ENCODE assay signal across 8 cellular contexts in the genomic region with DNA sequence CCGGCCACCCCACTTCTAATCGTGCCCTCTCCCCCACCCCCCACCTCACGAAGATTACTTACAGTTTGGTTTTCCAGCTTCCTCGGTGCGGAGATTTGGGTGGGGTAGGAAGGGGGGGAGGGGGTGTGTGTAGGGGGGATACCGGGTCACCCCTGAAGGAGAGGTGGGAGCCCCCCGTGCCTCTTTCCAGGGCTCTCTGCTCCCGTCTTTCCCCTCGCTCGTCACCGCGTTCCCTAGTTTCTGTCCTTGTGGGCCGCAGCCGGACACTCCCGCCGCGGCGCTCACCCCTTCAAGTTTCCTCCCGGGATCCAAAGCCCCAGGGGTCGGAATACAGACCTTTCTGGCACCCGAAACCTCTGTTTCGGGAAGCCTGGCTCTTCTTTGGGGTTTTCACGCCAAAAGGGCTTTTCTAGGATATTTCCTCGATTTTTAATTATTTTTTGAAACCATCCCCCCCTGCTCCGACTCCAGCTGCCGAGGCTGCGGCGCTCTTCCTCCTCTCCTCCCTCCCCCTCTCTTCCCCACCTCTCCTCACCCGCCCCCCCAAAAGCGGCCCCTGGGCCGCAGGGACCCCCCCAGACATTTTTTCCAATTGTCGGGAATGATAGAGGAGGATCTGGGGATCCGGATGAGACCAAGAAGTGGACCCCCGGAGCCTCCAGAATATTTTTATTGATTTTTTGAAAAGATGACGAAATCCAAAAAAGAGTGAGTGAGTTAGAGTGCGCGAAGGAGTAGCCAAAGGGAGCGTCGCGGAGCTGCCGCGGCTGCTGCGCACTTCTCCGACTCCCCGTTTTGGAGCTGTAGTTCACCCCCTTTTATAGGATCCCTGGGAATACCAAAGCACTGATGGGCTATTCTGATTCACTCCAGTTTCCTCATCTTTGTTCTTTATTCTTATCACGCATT. TPM values are rescaled to one million over a fixed set of nuclear protein-coding genes. Genes with fewer than 3 reads are reported as not detected.
DNase-seq lines count a peak whose midpoint lies in the region; ATAC-seq and TF ChIP-seq lines count a peak whose summit lies in the region.

No MANE protein-coding gene starts in this region.

- no peak overlapping the region; the same call in 1 of the 2 replicates for H3K56ac ChIP-seq in IMR-90 (ENCODE audit: extremely low read depth, insufficient read depth, low read length)

- no peaks in the 10 kb centered on the region for H3K9me3 ChIP-seq in A673 (ENCODE audit: low read depth, low read length, poor library complexity, severe bottlenecking)
- peaks cover under 1% of the 10 kb centered on the region for H3K9me3 ChIP-seq in IMR-90 (ENCODE audit: control insufficient read depth, insufficient read depth, low read length)
- no peaks in the 10 kb centered on the region for H3K9me3 ChIP-seq in mononuclear cell (ENCODE audit: low read depth, low read length)

- H3K4me1 ChIP-seq in A673 (ENCODE audit: insufficient read depth, low read length, poor library complexity, severe bottlenecking) (peaks cover 22% of the 10 kb centered on the region), IMR-90 (ENCODE audit: control insufficient read depth, insufficient read depth, low read length) (peaks cover 3% of the 10 kb centered on the region; the same call in 1 of the 2 replicates), mononuclear cell (ENCODE audit: insufficient read depth, low read length) (peaks cover 84% of the 10 kb centered on the region)

- H4K20me1 ChIP-seq in IMR-90 (ENCODE audit: insufficient read depth, low read length), result no peaks in the 10 kb centered on the region

- no peak overlapping the region for H3K27ac ChIP-seq in A673 (ENCODE audit: low read depth, low read length, poor library complexity, severe bottlenecking)
- peak overlapping the region; percentile 21; the same call in 1 of the 2 replicates for H3K27ac ChIP-seq in IMR-90 (ENCODE audit: insufficient read depth, low read length)

- H2BK5ac ChIP-seq in IMR-90 (ENCODE audit: low read depth, low read length, poor library complexity, severe bottlenecking), result no peak overlapping the region

- peak overlapping the region; percentile 31; the same call in 1 of the 2 replicates for H4K5ac ChIP-seq in IMR-90 (ENCODE audit: low read depth, low read length)

- H3K23ac ChIP-seq in IMR-90 (ENCODE audit: low read depth, low read length), result no peak overlapping the region

- no peak overlapping the region for H2BK15ac ChIP-seq in IMR-90 (ENCODE audit: low read depth, low read length)

- no peaks in the 10 kb centered on the region for H3K79me1 ChIP-seq in IMR-90 (ENCODE audit: low read depth in 1 of 2, low read length in 2 of 2)

- H3K14ac ChIP-seq in IMR-90 (replicated peaks; ENCODE audit: low read depth, low read length), result peak overlapping the region; percentile 54; the same call in 1 of the 2 replicates

- no peak overlapping the region for H2AK9ac ChIP-seq in IMR-90 (replicated peaks; ENCODE audit: low read depth, low read length, poor library complexity)

- H3K4me3 ChIP-seq in A673 (ENCODE audit: low read depth, low read length, poor library complexity, severe bottlenecking) (peak overlapping the region; percentile 20), IMR-90 (ENCODE audit: insufficient read depth, low read depth, low read length) (peak overlapping the region; percentile 56), mononuclear cell (ENCODE audit: low read length) (peak overlapping the region; percentile 72)

- no peak for TF ChIP-seq RAD21 in IMR-90 (IDR thresholded peaks at IDR 0.05; ENCODE audit: low read length)

- POLR2A ChIA-PET in A673 (lab: Charles Lee; ENCODE audit: low non-redundant PET), result no interaction called here
- POLR2A ChIA-PET in IMR-90 (lab: Charles Lee; ENCODE audit: unreplicated experiment), result interaction anchor here (0.6 kb wide), 1 partner anchor 168 kb away, joined by 3 read pairs; no protein-coding TSS in a partner anchor

- DNase-seq in A673 (ENCODE audit: low spot score), result no peak
- DNase-seq in IMR-90, result peak; percentile 13
- DNase-seq in central memory CD8-positive, alpha-beta T cell (ENCODE audit: low spot score in 2 of 2), result no peak
- DNase-seq in cerebellar nuclear complex (lab: John Stamatoyannopoulos, UW), result no peak
- DNase-seq in GM20000 (ENCODE audit: low spot score), result no peak
- no peak for DNase-seq in activated CD4-positive, CD25-positive, alpha-beta regulatory T cell (lab: John Stamatoyannopoulos, UW)
- DNase-seq in effector CD4-positive, alpha-beta T cell, result no peak

- no peak overlapping the region for H2BK20ac ChIP-seq in IMR-90 (ENCODE audit: low read depth, low read length)

- CTCF ChIA-PET in A673 (lab: Charles Lee), result interaction anchor here (0.6 to 1.8 kb wide), 5 partner anchors 11 to 762 kb away, joined by 4 to 18 read pairs (median 9); no protein-coding TSS in a partner anchor
- CTCF ChIA-PET in IMR-90 (lab: Yijun Ruan, JAX), result interaction anchor here (1.8 to 3.1 kb wide), 4 partner anchors 165 to 390 kb away, joined by 9 to 37 read pairs (median 34); no protein-coding TSS in a partner anchor

- ATAC-seq in IMR-90 (ENCODE audit: low read depth), result no peak
- no peak for ATAC-seq in central memory CD8-positive, alpha-beta T cell (replicated peaks; ENCODE audit: extremely low read depth, poor library complexity, severe bottlenecking)

- H3K18ac ChIP-seq in IMR-90 (ENCODE audit: low read depth, low read length), result peak overlapping the region; percentile 5; the same call in 1 of the 2 replicates

- peak overlapping the region in 1 of 2 experiments; percentile 74; a peak in 1 of 4 replicates for H4K8ac ChIP-seq in IMR-90 (ENCODE audit: low read depth in 2 of 2, low read length in 2 of 2)

- H3K27ac Mint-ChIP-seq in central memory CD8-positive, alpha-beta T cell (ENCODE audit: low read depth), result peak overlapping the region; percentile 97

- 3 to 100% methylated on average over 1 to 8 of the region's 46 CpGs for WGBS in IMR-90 (ENCODE audit: extremely low coverage in 2 of 2, insufficient read length in 1 of 2), 2 experiments

- no peak overlapping the region for H2AK5ac ChIP-seq in IMR-90 (ENCODE audit: low read depth, low read length)

- no peaks in the 10 kb centered on the region for H3K27me3 Mint-ChIP-seq in central memory CD8-positive, alpha-beta T cell

- H3K36me3 ChIP-seq in A673 (ENCODE audit: insufficient read depth, low read length, poor library complexity, severe bottlenecking), result no peaks in the 10 kb centered on the region
- H3K36me3 ChIP-seq in IMR-90 (ENCODE audit: control insufficient read depth, insufficient read depth, low read length), result no peaks in the 10 kb centered on the region; the same call in 1 of the 2 replicates

- no peak overlapping the region for H4K91ac ChIP-seq in IMR-90 (ENCODE audit: insufficient read depth, low read depth, low read length)

- intact Hi-C loops in A673 (cut with micrococcal nuclease; ENCODE audit: unreplicated experiment), result loop anchor here (5.0 kb wide), 1 partner anchor 618 kb away; no protein-coding TSS in a partner anchor
- intact Hi-C loops in IMR-90 (cut with micrococcal nuclease), result loop anchor here (5.0 kb wide), 1 partner anchor 618 kb away; no protein-coding TSS in a partner anchor

- H3K4me2 ChIP-seq in IMR-90 (ENCODE audit: low read depth, low read length), result peak overlapping the region; percentile 80

- peaks cover 57% of the 10 kb centered on the region for H3K4me1 Mint-ChIP-seq in central memory CD8-positive, alpha-beta T cell

- no peak for TF ChIP-seq CTCF in A673 (conservative IDR thresholded peaks at IDR 0.05; ENCODE audit: low read depth, low read length)
- no peak for TF ChIP-seq CTCF in IMR-90 (conservative IDR thresholded peaks at IDR 0.05; ENCODE audit: low read depth, low read length)
- TF ChIP-seq CTCF in GM20000 (IDR thresholded peaks at IDR 0.05; ENCODE audit: extremely low read depth, missing control alignments), result no peak

- H2BK120ac ChIP-seq in IMR-90 (ENCODE audit: low read depth, low read length), result peak overlapping the region; percentile 44; the same call in 1 of the 2 replicates

- dilution Hi-C loops in IMR-90 (cut with HindIII; ENCODE audit: low sequenced_read_pairs, unreplicated experiment), result no loop called here

- no peak overlapping the region for H3K4ac ChIP-seq in IMR-90 (ENCODE audit: low read depth, low read length)

- peak overlapping the region; percentile 69 for H2AFZ ChIP-seq in IMR-90 (replicated peaks; ENCODE audit: low read length, poor library complexity)

- no peaks in the 10 kb centered on the region for H3K9me1 ChIP-seq in IMR-90 (ENCODE audit: insufficient read depth, low read length)

- TF ChIP-seq POLR2A in IMR-90 (IDR thresholded peaks at IDR 0.05; ENCODE audit: low read depth, low read length), result no peak; the same call in 1 of the 2 replicates

- H3K9me3 Mint-ChIP-seq in central memory CD8-positive, alpha-beta T cell, result no peaks in the 10 kb centered on the region

- peaks cover 71% of the 10 kb centered on the region for H3K36me3 Mint-ChIP-seq in central memory CD8-positive, alpha-beta T cell (ENCODE audit: insufficient read depth)

- in situ Hi-C loops in IMR-90 (cut with MboI; ENCODE audit: low sequenced_read_pairs), result loop anchor here (5.0 kb wide), 2 partner anchors 168 to 388 kb away; no protein-coding TSS in a partner anchor

- peak overlapping the region; percentile 81 for H3K9ac ChIP-seq in IMR-90 (ENCODE audit: low read depth, low read length)

- peaks cover 74% of the 10 kb centered on the region for H3K27me3 ChIP-seq in A673 (replicated peaks; ENCODE audit: insufficient read depth, low read depth, low read length, poor library complexity)
- peaks cover 60% of the 10 kb centered on the region for H3K27me3 ChIP-seq in IMR-90 (ENCODE audit: control insufficient read depth, insufficient read depth, low read length)
- peaks cover 3% of the 10 kb centered on the region for H3K27me3 ChIP-seq in mononuclear cell (ENCODE audit: insufficient read depth, low read length)

- BruUV-seq in A673 (replicated peaks; lab: Mats Ljungman, UMichigan) (no TSS peak), IMR-90 (replicated peaks; lab: Mats Ljungman, UMichigan) (no TSS peak)

- peak overlapping the region; percentile 95 for H3K4me3 Mint-ChIP-seq in central memory CD8-positive, alpha-beta T cell

TF ChIP-seq in IMR-90, 13 proteins besides CTCF, POLR2A, EP300 and RAD21 (continues in another document):
- TF ChIP-seq RCOR1 (IDR thresholded peaks at IDR 0.05; ENCODE audit: insufficient replicate concordance, low read length) (no peak), BHLHE40 (IDR thresholded peaks at IDR 0.05; ENCODE audit: low read depth, low read length) (no peak), SMC3 (IDR thresholded peaks at IDR 0.05; ENCODE audit: low read depth, low read length) (no peak)

RNA-seq across cellular contexts. Expression of a gene that starts 1.7 kb away (rescaled TPM):
- total RNA-seq in A673 (2021), result 2.0 and 2.6 TPM in 2 replicates
- total RNA-seq in IMR-90 (2012; rRNA removed), result 2.3 and 2.8 TPM in 2 replicates
- polyA plus RNA-seq in IMR-90 (2012; rRNA removed), result 0.73 and 1.1 TPM in 2 replicates
- polyA plus RNA-seq in IMR-90 (2012; cell fraction: cytosol; rRNA removed), result 0.54 and 0.88 TPM in 2 replicates
- polyA plus RNA-seq in IMR-90 (2012; cell fraction: nucleus; rRNA removed; ENCODE audit: low replicate concordance), result 0.37 and 0.96 TPM in 2 replicates
- total RNA-seq in mononuclear cell, result 60.7 TPM

RNA-seq across cellular contexts. Expression of a gene that starts 45.8 kb away (rescaled TPM):
- 11.6 and 15.5 TPM in 2 replicates for total RNA-seq in A673 (2021)
- total RNA-seq in IMR-90 (2012; rRNA removed), result 7.3 and 13.9 TPM in 2 replicates
- 9.2 and 13.7 TPM in 2 replicates for polyA plus RNA-seq in IMR-90 (2012; rRNA removed)
- 1.3 and 2.7 TPM in 2 replicates for polyA plus RNA-seq in IMR-90 (2012; cell fraction: cytosol; rRNA removed)
- 0.30 and 5.4 TPM in 2 replicates for polyA plus RNA-seq in IMR-90 (2012; cell fraction: nucleus; rRNA removed; ENCODE audit: low replicate concordance)
- 9.8 TPM for total RNA-seq in mononuclear cell

Comparison
In these comparisons a context has a peak if more than half of its experiments do, and no peak if none do; other contexts are left out.
1. H3K4me3 ChIP-seq: peak in every context shown above with its lines; median percentile 72 in mononuclear cell; 56 in IMR-90; 20 in A673.
2. RNA of a gene that starts 1.7 kb away (total RNA-seq): 60.7 TPM in mononuclear cell (single experiment); 2.0 to 2.6 TPM in A673 and 2.3 to 2.8 TPM in IMR-90; every median in the first group is over 10 times any median in the second.